ENCODE assay signal across 11 cellular contexts in the genomic region with DNA sequence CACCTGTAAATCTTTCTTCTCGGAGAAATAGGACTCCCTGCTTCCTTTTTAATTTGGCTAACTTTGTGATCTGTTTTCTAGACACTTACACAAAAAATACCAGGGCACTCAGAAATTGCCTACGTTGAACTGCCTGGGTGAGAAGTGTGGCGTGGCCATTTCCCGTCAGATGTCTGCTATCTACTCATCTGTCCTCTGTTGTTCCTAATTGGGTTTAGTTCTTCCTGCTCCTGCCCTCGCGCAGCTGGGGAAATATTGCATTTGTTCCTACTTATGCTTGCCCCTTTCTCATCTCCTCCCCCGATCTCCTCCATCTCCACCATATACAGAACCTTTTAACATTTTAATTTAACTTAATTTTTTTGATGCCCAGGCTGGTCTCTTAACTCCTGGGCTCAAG. TPM values are rescaled to one million over a fixed set of nuclear protein-coding genes. Genes with fewer than 3 reads are reported as not detected.
DNase-seq lines count a peak whose midpoint lies in the region; ATAC-seq, FAIRE-seq and TF ChIP-seq lines count a peak whose summit lies in the region.
"Had no signal": no experiment of that assay in that cellular context is flagged by ENCODE, and none has a peak within 500 bp of the region (broad histone marks: within the 10 kb centered on the region; RNA-seq: fewer than 3 reads in every experiment).

No MANE protein-coding gene starts in this region.

- H3K27me3 ChIP-seq in PC-9 (ENCODE audit: insufficient read depth, low read depth) (no peaks in the 10 kb centered on the region), GM12878 (replicated peaks in 1 of 2; ENCODE audit: control insufficient read depth in 2 of 2, insufficient read depth in 2 of 2, low read length in 1 of 2) (no peaks in the 10 kb centered on the region)

- H3K9ac ChIP-seq in GM12878 (ENCODE audit: control insufficient read depth, insufficient read depth, low read length), result peak overlapping the region; percentile 66

- H3K9me3 Mint-ChIP-seq in stimulated activated memory B cell treated with anti-CD40 and anti-IgM and Interleukin-4, amounts not matched to agents 10 μg/mL and 1 μg/mL and 100 μg/mL, for 72 hours, result peaks cover 5% of the 10 kb centered on the region

- H3K4me1 ChIP-seq in PC-9 (replicated peaks; ENCODE audit: insufficient read depth) (peaks cover 69% of the 10 kb centered on the region), GM12878 (ENCODE audit: control insufficient read depth, insufficient read depth, low read length) (peaks cover 47% of the 10 kb centered on the region)

- POLR2A ChIA-PET in PC-9 (lab: Charles Lee; ENCODE audit: unreplicated experiment), result interaction anchor here (0.7 kb wide), 1 partner anchor 55 kb away, joined by 5 read pairs; the partner anchor contains the start of gene CD58
- POLR2A ChIA-PET in GM12878 (lab: Charles Lee), result interaction anchor here (0.9 to 4.9 kb wide), 4 partner anchors 10 to 42 kb away, joined by 4 to 41 read pairs (median 12); no protein-coding TSS in a partner anchor

- intact Hi-C loops in PC-9 (cut with micrococcal nuclease; ENCODE audit: unreplicated experiment) (loop anchor here (5.0 kb wide), 1 partner anchor 542 kb away; no protein-coding TSS in a partner anchor), GM12878 (cut with micrococcal nuclease; ENCODE audit: unreplicated experiment) (loop anchor here (2.0 kb wide), 3 partner anchors 25 to 55 kb away; partner anchors contain the start of gene CD58)

- peak; percentile 50 for ATAC-seq in GM12878
- ATAC-seq in stimulated activated memory B cell treated with anti-CD40 and anti-IgM and Interleukin-4, amounts not matched to agents 10 μg/mL and 1 μg/mL and 100 μg/mL, for 72 hours, result no peak
- ATAC-seq: left lobe of liver had no signal

- RAD21 ChIA-PET in GM12878 (lab: Charles Lee; ENCODE audit: unreplicated experiment), result interaction anchor here (0.8 to 3.3 kb wide), 13 partner anchors 11 to 140 kb away, joined by 3 to 43 read pairs (median 6); partner anchors contain the start of gene CD58

- TF ChIP-seq RAD21 in GM12878 (IDR thresholded peaks at IDR 0.05; ENCODE audit: insufficient read depth, low read depth, low read length), result no peak

- in situ Hi-C loops in GM12878 (cut with MboI), result no loop called here

- DNase-seq in activated T-cell treated with anti-CD3 and anti-CD28 coated beads, Interleukin-2, amount 50 U/mL, for 1 hour, result peak; percentile 36
- DNase-seq in activated T-cell treated with anti-CD3 and anti-CD28 coated beads for 4 hours (no peak), PC-9 (no peak), GM12878 (ENCODE audit: low read depth, low spot score) (no peak), DMS114 treated with DMSO at 0.1 percent for 48 hours (lab: John Stamatoyannopoulos, UW; ENCODE audit: unreplicated experiment) (no peak), HK-2 (ENCODE audit: unreplicated experiment) (no peak)
- DNase-seq in NK-92 treated with Interleukin-12 subunit alpha and Interleukin-12 subunit beta, amount 100 ng/mL, for 24 hours (lab: John Stamatoyannopoulos, UW), result no peak
- DNase-seq: NCI-H226 had no signal

- H3K36me3 ChIP-seq in PC-9 (ENCODE audit: low read depth), result peaks cover 38% of the 10 kb centered on the region
- peaks cover 6 to 28% of the 10 kb centered on the region in 2 experiments for H3K36me3 ChIP-seq in GM12878 (ENCODE audit: control insufficient read depth in 2 of 2, insufficient read depth in 2 of 2, low read length in 1 of 2)

- H3K4me1 Mint-ChIP-seq in stimulated activated memory B cell treated with anti-CD40 and anti-IgM and Interleukin-4, amounts not matched to agents 10 μg/mL and 1 μg/mL and 100 μg/mL, for 72 hours, result peaks cover 62% of the 10 kb centered on the region

- peaks cover 81% of the 10 kb centered on the region for H3F3A ChIP-seq in PC-9 (ENCODE audit: insufficient read depth, low read depth)

- peak overlapping the region; percentile 92 for H3K27ac Mint-ChIP-seq in stimulated activated memory B cell treated with anti-CD40 and anti-IgM and Interleukin-4, amounts not matched to agents 10 μg/mL and 1 μg/mL and 100 μg/mL, for 72 hours

- no peak overlapping the region; the same call in 1 of the 2 replicates for H2AFZ ChIP-seq in PC-9
- no peak overlapping the region; the same call in 1 of the 2 replicates for H2AFZ ChIP-seq in GM12878 (ENCODE audit: control insufficient read depth, low read depth, low read length)

- H3K4me3 ChIP-seq in PC-9 (peak overlapping the region; percentile 28), GM12878 (no peak overlapping the region)

- H3K4me3 Mint-ChIP-seq in stimulated activated memory B cell treated with anti-CD40 and anti-IgM and Interleukin-4, amounts not matched to agents 10 μg/mL and 1 μg/mL and 100 μg/mL, for 72 hours, result peak overlapping the region; percentile 59

- SMC1A ChIA-PET in GM12878 (lab: Charles Lee; ENCODE audit: uncharacterized antibody, unreplicated experiment), result interaction anchor here (0.6 to 5.9 kb wide), 16 partner anchors 11 to 545 kb away, joined by 3 to 67 read pairs (median 4); partner anchors contain the start of gene TTF2

- no peaks in the 10 kb centered on the region for H3K27me3 Mint-ChIP-seq in stimulated activated memory B cell treated with anti-CD40 and anti-IgM and Interleukin-4, amounts not matched to agents 10 μg/mL and 1 μg/mL and 100 μg/mL, for 72 hours

- no peak for TF ChIP-seq EP300 in GM12878 (IDR thresholded peaks at IDR 0.05; ENCODE audit: borderline replicate concordance in 1 of 2, control insufficient read depth in 1 of 2, low read depth in 2 of 2, low read length in 2 of 2)

- H3K9me2 ChIP-seq in PC-9 (ENCODE audit: insufficient read depth), result no peaks in the 10 kb centered on the region; the same call in 1 of the 2 replicates

- no peaks in the 10 kb centered on the region for H3K79me2 ChIP-seq in PC-9 (ENCODE audit: low read depth)
- no peaks in the 10 kb centered on the region; the same call in 1 of the 2 replicates for H3K79me2 ChIP-seq in GM12878 (ENCODE audit: control insufficient read depth, insufficient read depth, low read length)

- FAIRE-seq in GM12878 (lab: Jason Lieb, UNC), result no peak
- FAIRE-seq: H1 had no signal

- no peak for TF ChIP-seq CTCF in PC-9 (conservative IDR thresholded peaks at IDR 0.05)
- no peak for TF ChIP-seq CTCF in GM12878 (IDR thresholded peaks at IDR 0.05 in 2 of 3, conservative IDR thresholded peaks at IDR 0.05 in 1 of 3; ENCODE audit: control insufficient read depth in 2 of 3, extremely low read depth in 1 of 3, insufficient read depth in 1 of 3, low read depth in 3 of 3, low read length in 3 of 3)

- BruUV-seq in PC-9 (replicated peaks; lab: Mats Ljungman, UMichigan), result no TSS peak
- TSS peak; percentile 29 for BruUV-seq in GM12878 (replicated peaks; lab: Mats Ljungman, UMichigan)

- H4K20me1 ChIP-seq in PC-9 (ENCODE audit: insufficient read depth) (no peaks in the 10 kb centered on the region), GM12878 (ENCODE audit: control insufficient read depth, insufficient read depth) (no peaks in the 10 kb centered on the region)

- H3K27ac ChIP-seq in PC-9, result peak overlapping the region; percentile 98
- H3K27ac ChIP-seq in GM12878 (ENCODE audit: control insufficient read depth, insufficient read depth), result peak overlapping the region; percentile 85

- H3K9me3 ChIP-seq in PC-9 (ENCODE audit: insufficient read depth, low read depth) (peaks cover 7% of the 10 kb centered on the region; the same call in 1 of the 2 replicates), GM12878 (replicated peaks; ENCODE audit: control insufficient read depth, insufficient read depth, low read length) (no peaks in the 10 kb centered on the region; the same call in 2 of the 3 replicates)

- TF ChIP-seq POLR2A in GM12878 (IDR thresholded peaks at IDR 0.05; ENCODE audit: low read depth, low read length), result no peak

- CTCF ChIA-PET in PC-9 (lab: Charles Lee) (no interaction called here), GM12878 (lab: Yijun Ruan, JAX) (interaction anchor here (0.7 to 3.6 kb wide), 9 partner anchors 11 to 907 kb away, joined by 3 to 16 read pairs (median 10); no protein-coding TSS in a partner anchor)

- H3K4me2 ChIP-seq in PC-9 (peak overlapping the region; percentile 69), GM12878 (ENCODE audit: control insufficient read depth, insufficient read depth) (peak overlapping the region; percentile 86)

- WGBS in GM12878 (ENCODE audit: insufficient coverage, insufficient replicate concordance, low lambda C conversion rate, missing lambda C conversion rate), result 9% methylated on average over 7 of the region's 7 CpGs

- peaks cover 53% of the 10 kb centered on the region for H3K36me3 Mint-ChIP-seq in stimulated activated memory B cell treated with anti-CD40 and anti-IgM and Interleukin-4, amounts not matched to agents 10 μg/mL and 1 μg/mL and 100 μg/mL, for 72 hours

TF ChIP-seq in GM12878, 131 proteins besides CTCF, POLR2A, EP300 and RAD21 (continues in another document):
- TF ChIP-seq, protein P1, sequence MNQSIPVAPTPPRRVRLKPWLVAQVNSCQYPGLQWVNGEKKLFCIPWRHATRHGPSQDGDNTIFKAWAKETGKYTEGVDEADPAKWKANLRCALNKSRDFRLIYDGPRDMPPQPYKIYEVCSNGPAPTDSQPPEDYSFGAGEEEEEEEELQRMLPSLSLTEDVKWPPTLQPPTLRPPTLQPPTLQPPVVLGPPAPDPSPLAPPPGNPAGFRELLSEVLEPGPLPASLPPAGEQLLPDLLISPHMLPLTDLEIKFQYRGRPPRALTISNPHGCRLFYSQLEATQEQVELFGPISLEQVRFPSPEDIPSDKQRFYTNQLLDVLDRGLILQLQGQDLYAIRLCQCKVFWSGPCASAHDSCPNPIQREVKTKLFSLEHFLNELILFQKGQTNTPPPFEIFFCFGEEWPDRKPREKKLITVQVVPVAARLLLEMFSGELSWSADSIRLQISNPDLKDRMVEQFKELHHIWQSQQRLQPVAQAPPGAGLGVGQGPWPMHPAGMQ (IDR thresholded peaks at IDR 0.05; ENCODE audit: borderline replicate concordance), result no peak
- 0 out of 2 replicates have a peak, but pooled peaks have one; percentile 0 for TF ChIP-seq PML (IDR thresholded peaks at IDR 0.05; ENCODE audit: low read length)

RNA-seq across cellular contexts. Expression of gene CD58, which starts 55.1 kb away (rescaled TPM):
- total RNA-seq in PC-9 (2021) (15.9 and 23.6 TPM in 2 replicates), GM12878 (2014; rRNA removed) (105 and 127 TPM in 2 replicates), GM12878 (2014; rRNA removed; fragmentation: Illumina TruSeq; extraction: Trizol) (130 and 131 TPM in 2 replicates), GM12878 (2021) (67.7 and 70.4 TPM in 2 replicates)
- total RNA-seq in GM12878 (2013; cell fraction: nucleolus; rRNA removed), result 332 and 350 TPM in 2 replicates
- 53.2 TPM for polyA plus RNA-seq in GM12878 (2011; ENCODE audit: low read depth)
- polyA plus RNA-seq in GM12878 (2011; rRNA removed) (172 and 229 TPM in 2 replicates), GM12878 (2014; fragmentation: Illumina TruSeq; extraction: Trizol) (164 and 219 TPM in 2 replicates), GM12878 (2014; fragmentation: Nextera tagmentation; extraction: Ambion mirVana) (100 to 1,000 TPM; 110 to 125 TPM), GM12878 (2014; rRNA removed) (95.3 and 128 TPM in 2 replicates), GM12878 (2016; fragmentation: Nextera tagmentation; extraction: Ambion mirVana) (100 to 1,000 TPM; 241 to 252 TPM)
- 60.9 and 69.0 TPM in 2 replicates for polyA plus RNA-seq in GM12878 (2011; cell fraction: cytosol; rRNA removed)
- polyA plus RNA-seq in GM12878 (2011; cell fraction: nucleus; rRNA removed), result 101 and 112 TPM in 2 replicates
- polyA plus RNA-seq in GM12878 (2012), result 83.8 and 106 TPM in 2 replicates
- polyA minus RNA-seq in GM12878 (2011; rRNA and poly(A)+ RNA removed), result 56.7 and 124 TPM in 2 replicates
- polyA minus RNA-seq in GM12878 (2011; cell fraction: cytosol; rRNA and poly(A)+ RNA removed), result 24.1 and 29.8 TPM in 2 replicates
- polyA minus RNA-seq in GM12878 (2011; cell fraction: nucleus; rRNA and poly(A)+ RNA removed), result 84.6 and 101 TPM in 2 replicates
